ENCODE assay signal across 8 cellular contexts in the genomic region with DNA sequence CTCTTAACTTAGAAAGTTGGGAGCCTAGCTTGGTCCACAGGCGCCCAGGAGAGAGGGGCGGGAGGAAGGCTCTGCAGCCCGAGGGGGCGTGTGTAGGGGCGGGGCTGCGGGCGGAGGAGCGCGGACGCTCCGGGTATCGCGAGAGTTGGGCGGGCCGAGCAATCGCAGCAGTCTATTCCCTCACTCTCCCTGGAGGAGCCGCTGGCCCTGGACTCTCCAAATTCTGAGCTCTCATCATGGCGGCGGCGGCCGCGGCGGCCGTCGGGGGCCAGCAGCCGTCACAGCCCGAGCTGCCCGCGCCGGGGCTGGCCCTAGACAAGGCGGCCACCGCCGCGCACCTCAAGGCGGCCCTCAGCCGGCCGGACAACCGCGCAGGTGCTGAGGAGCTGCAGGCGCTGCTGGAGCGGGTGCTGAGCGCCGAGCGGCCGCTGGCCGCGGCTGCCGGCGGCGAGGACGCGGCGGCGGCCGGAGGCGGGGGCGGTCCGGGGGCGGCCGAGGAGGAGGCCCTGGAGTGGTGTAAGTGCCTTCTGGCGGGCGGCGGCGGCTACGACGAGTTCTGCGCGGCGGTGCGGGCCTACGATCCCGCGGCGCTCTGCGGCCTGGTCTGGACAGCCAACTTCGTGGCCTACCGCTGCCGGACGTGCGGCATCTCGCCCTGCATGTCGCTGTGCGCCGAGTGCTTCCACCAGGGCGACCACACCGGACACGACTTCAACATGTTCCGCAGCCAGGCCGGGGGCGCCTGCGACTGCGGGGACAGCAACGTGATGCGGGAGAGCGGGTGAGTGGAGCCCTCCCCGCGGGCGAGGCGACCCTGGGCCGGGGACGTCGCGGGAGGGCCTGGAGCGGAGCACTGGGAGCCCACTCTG. TPM values are rescaled to one million over a fixed set of nuclear protein-coding genes. Genes with fewer than 3 reads are reported as not detected.
DNase-seq lines count a peak whose midpoint lies in the region; ATAC-seq and TF ChIP-seq lines count a peak whose summit lies in the region.

A gene with protein sequence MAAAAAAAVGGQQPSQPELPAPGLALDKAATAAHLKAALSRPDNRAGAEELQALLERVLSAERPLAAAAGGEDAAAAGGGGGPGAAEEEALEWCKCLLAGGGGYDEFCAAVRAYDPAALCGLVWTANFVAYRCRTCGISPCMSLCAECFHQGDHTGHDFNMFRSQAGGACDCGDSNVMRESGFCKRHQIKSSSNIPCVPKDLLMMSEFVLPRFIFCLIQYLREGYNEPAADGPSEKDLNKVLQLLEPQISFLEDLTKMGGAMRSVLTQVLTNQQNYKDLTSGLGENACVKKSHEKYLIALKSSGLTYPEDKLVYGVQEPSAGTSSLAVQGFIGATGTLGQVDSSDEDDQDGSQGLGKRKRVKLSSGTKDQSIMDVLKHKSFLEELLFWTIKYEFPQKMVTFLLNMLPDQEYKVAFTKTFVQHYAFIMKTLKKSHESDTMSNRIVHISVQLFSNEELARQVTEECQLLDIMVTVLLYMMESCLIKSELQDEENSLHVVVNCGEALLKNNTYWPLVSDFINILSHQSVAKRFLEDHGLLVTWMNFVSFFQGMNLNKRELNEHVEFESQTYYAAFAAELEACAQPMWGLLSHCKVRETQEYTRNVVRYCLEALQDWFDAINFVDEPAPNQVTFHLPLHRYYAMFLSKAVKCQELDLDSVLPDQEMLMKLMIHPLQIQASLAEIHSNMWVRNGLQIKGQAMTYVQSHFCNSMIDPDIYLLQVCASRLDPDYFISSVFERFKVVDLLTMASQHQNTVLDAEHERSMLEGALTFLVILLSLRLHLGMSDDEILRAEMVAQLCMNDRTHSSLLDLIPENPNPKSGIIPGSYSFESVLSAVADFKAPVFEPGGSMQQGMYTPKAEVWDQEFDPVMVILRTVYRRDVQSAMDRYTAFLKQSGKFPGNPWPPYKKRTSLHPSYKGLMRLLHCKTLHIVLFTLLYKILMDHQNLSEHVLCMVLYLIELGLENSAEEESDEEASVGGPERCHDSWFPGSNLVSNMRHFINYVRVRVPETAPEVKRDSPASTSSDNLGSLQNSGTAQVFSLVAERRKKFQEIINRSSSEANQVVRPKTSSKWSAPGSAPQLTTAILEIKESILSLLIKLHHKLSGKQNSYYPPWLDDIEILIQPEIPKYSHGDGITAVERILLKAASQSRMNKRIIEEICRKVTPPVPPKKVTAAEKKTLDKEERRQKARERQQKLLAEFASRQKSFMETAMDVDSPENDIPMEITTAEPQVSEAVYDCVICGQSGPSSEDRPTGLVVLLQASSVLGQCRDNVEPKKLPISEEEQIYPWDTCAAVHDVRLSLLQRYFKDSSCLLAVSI (N-terminal part only) (plus strand): TSS at position 183 of the 869 bp plus-strand sequence. CDS start 54 bp downstream, at position 237.

- ATAC-seq in natural killer cell treated with Interleukin-12 subunit alpha and Interleukin-12 subunit beta and Interleukin-15 and Interleukin-18, amount 100 ng/mL, for 72 hours, result peak; percentile 93 to 95

- no peaks in the 10 kb centered on the region for H3K36me3 ChIP-seq in GM23248 (ENCODE audit: low read depth)

- no peaks in the 10 kb centered on the region for H3K9me2 ChIP-seq in GM23248 (ENCODE audit: insufficient read depth)

- peak within 1 kb of the TSS; percentile 82 to 93 for H3K27ac Mint-ChIP-seq in natural killer cell treated with Interleukin-12 subunit alpha and Interleukin-12 subunit beta and Interleukin-15 and Interleukin-18, amount 100 ng/mL, for 72 hours

- DNase-seq in Daoy (ENCODE audit: low read depth) (peak; percentile 95), GM23248 (peak; percentile 97), Kasumi-1 (lab: John Stamatoyannopoulos, UW) (peak; percentile 96), fibroblast of peridontal ligament (ENCODE audit: extremely low read depth) (peak; percentile 90)
- peak; percentile 84 for DNase-seq in activated T-helper 9 cell treated with anti-CD3 and anti-CD28 coated beads, Interleukin-2, amount 50 U/mL, for 16 hours (ENCODE audit: low read depth)
- peak; percentile 94 for DNase-seq in natural killer cell treated with Interleukin-12 subunit alpha and Interleukin-12 subunit beta and Interleukin-15 and Interleukin-18, amount 100 ng/mL, for 72 hours (ENCODE audit: low spot score)
- peak; percentile 84 for DNase-seq in stimulated activated naive CD4-positive, alpha-beta T cell treated with Interleukin-2 at 50 U/mL for 16 hours (lab: John Stamatoyannopoulos, UW)

- H3K27me3 ChIP-seq in GM23248 (replicated peaks; ENCODE audit: insufficient read depth), result no peaks in the 10 kb centered on the region

- no peaks in the 10 kb centered on the region for H3K27me3 Mint-ChIP-seq in natural killer cell treated with Interleukin-12 subunit alpha and Interleukin-12 subunit beta and Interleukin-15 and Interleukin-18, amount 100 ng/mL, for 72 hours

- H3K4me3 ChIP-seq in GM23248, result peak within 1 kb of the TSS; percentile 93

- no peaks in the 10 kb centered on the region for H4K20me1 ChIP-seq in GM23248 (ENCODE audit: insufficient read depth)

- peak within 1 kb of the TSS; percentile 86 for H3K4me2 ChIP-seq in GM23248 (ENCODE audit: unreplicated experiment)

- H3K36me3 Mint-ChIP-seq in natural killer cell treated with Interleukin-12 subunit alpha and Interleukin-12 subunit beta and Interleukin-15 and Interleukin-18, amount 100 ng/mL, for 72 hours, result no peaks in the 10 kb centered on the region

- H3K9me3 Mint-ChIP-seq in natural killer cell treated with Interleukin-12 subunit alpha and Interleukin-12 subunit beta and Interleukin-15 and Interleukin-18, amount 100 ng/mL, for 72 hours, result no peaks in the 10 kb centered on the region

- no peaks in the 10 kb centered on the region for H3K9me3 ChIP-seq in GM23248 (ENCODE audit: low read depth)

- H3K9ac ChIP-seq in GM23248, result peak within 1 kb of the TSS; percentile 86

- peak; percentile 78 for TF ChIP-seq POLR2A in Raji (IDR thresholded peaks at IDR 0.05; ENCODE audit: insufficient read depth, low read depth, low read length)

- peak within 1 kb of the TSS; percentile 78 for H3K27ac ChIP-seq in GM23248

- peaks cover 50 to 55% of the 10 kb centered on the region in 2 donors for H3K4me1 Mint-ChIP-seq in natural killer cell treated with Interleukin-12 subunit alpha and Interleukin-12 subunit beta and Interleukin-15 and Interleukin-18, amount 100 ng/mL, for 72 hours (ENCODE audit: low read depth in 2 of 2)

- no peaks in the 10 kb centered on the region for H3F3A ChIP-seq in GM23248 (ENCODE audit: insufficient read depth)

- H3K79me2 ChIP-seq in GM23248 (ENCODE audit: insufficient read depth), result peaks cover 75% of the 10 kb centered on the region

- WGBS in GM23248 (ENCODE audit: low coverage in 1 of 2, low lambda C conversion rate in 2 of 2, missing lambda C conversion rate in 2 of 2), 2 experiments, result 0 to 1% methylated on average over 53 to 84 of the region's 104 CpGs

- peak within 1 kb of the TSS; percentile 78 for H2AFZ ChIP-seq in GM23248

- H3K4me3 Mint-ChIP-seq in natural killer cell treated with Interleukin-12 subunit alpha and Interleukin-12 subunit beta and Interleukin-15 and Interleukin-18, amount 100 ng/mL, for 72 hours, result peak within 1 kb of the TSS; percentile 99

- in situ Hi-C loops in GM23248 (cut with MboI), result no loop called here

- peaks cover 31% of the 10 kb centered on the region for H3K4me1 ChIP-seq in GM23248 (ENCODE audit: insufficient read depth)

RNA-seq across cellular contexts. Expression of the gene that starts here (rescaled TPM):
- total RNA-seq in Daoy (2014; rRNA removed; shearing (Covaris generic)), result 16.3 and 19.7 TPM in 2 replicates
- total RNA-seq in GM23248 (2014; rRNA removed; shearing (Covaris generic)), result 21.2 and 22.4 TPM in 2 replicates
- 8.9 and 9.2 TPM in 2 replicates for polyA plus RNA-seq in GM23248 (2016; fragmentation: Nextera tagmentation; extraction: Ambion mirVana)
- total RNA-seq in natural killer cell treated with Interleukin-12 subunit alpha and Interleukin-12 subunit beta and Interleukin-15 and Interleukin-18, amount 100 ng/mL, for 72 hours, result 10 to 100 TPM; 42.7 to 54.1 TPM

Comparison
In these comparisons a context has a peak if more than half of its experiments do, and no peak if none do; other contexts are left out.
1. Peak in every context shown above with its lines: DNase-seq, ATAC-seq, H3K4me3 ChIP-seq and H3K27ac ChIP-seq.